26 cellular contexts compared by ENCODE assay signal in genomic region chr11:65532388-65533064, GRCh38. TPM values are rescaled to one million over a fixed set of nuclear protein-coding genes. Genes with fewer than 3 reads are reported as not detected.
DNase-seq lines count a peak whose midpoint lies in the region; ATAC-seq, FAIRE-seq and TF ChIP-seq lines count a peak whose summit lies in the region.
"Had no signal": no experiment of that assay in that cellular context is flagged by ENCODE, and none has a peak within 500 bp of the region (broad histone marks: within the 10 kb centered on the region; RNA-seq: fewer than 3 reads in every experiment).

No MANE protein-coding gene starts in this region.

- CTCF ChIA-PET in GM12878 (lab: Yijun Ruan, JAX) = interaction anchor here (2.7 kb wide), 1 partner anchor 8 kb away, joined by 16 read pairs; no protein-coding TSS in a partner anchor

- no peak overlapping the region for H3K4me2 ChIP-seq in GM12878 (ENCODE audit: control insufficient read depth, insufficient read depth)

- POLR2A ChIA-PET in GM12878 (lab: Charles Lee) = interaction anchor here (0.7 kb wide), 1 partner anchor 327 kb away, joined by 5 read pairs; no protein-coding TSS in a partner anchor

- H3K9ac ChIP-seq in GM12878 (ENCODE audit: control insufficient read depth, insufficient read depth, low read length) (no peak overlapping the region), liver (ENCODE audit: low read depth in 1 of 2, low read length in 2 of 2) (no peak overlapping the region)

- H3K4me1 ChIP-seq in GM12878 (ENCODE audit: control insufficient read depth, insufficient read depth, low read length) = no peaks in the 10 kb centered on the region
- H3K4me1 ChIP-seq in liver (ENCODE audit: control insufficient read depth in 4 of 4, insufficient read depth in 4 of 4, low read length in 3 of 4) = peaks cover 12 to 47% (median 39%) of the 10 kb centered on the region in 4 donors
- no peaks in the 10 kb centered on the region for H3K4me1 ChIP-seq in sigmoid colon
- H3K4me1 ChIP-seq: BE2C had no signal

- TF ChIP-seq CTCF in GM12878 (IDR thresholded peaks at IDR 0.05 in 2 of 3, conservative IDR thresholded peaks at IDR 0.05 in 1 of 3; ENCODE audit: control insufficient read depth in 2 of 3, extremely low read depth in 1 of 3, insufficient read depth in 1 of 3, low read depth in 3 of 3, low read length in 3 of 3) (no peak), liver (IDR thresholded peaks at IDR 0.05; ENCODE audit: low read depth, low read length, missing input control) (no peak), sigmoid colon (IDR thresholded peaks at IDR 0.05) (no peak)

- no peaks in the 10 kb centered on the region for H3K79me2 ChIP-seq in GM12878 (ENCODE audit: control insufficient read depth, insufficient read depth, low read length)

- no peak for DNase-seq in HTR-8/SVneo (ENCODE audit: insufficient read length, low spot score)
- DNase-seq in GM12878 (ENCODE audit: low read depth, low spot score) = no peak
- DNase-seq in sigmoid colon = peak; percentile 69
- DNase-seq in NCI-H1694 treated with DMSO at 0.1 percent for 48 hours (lab: John Stamatoyannopoulos, UW) = no peak
- DNase-seq: ACHN; BE2C; CD8-positive, alpha-beta memory T cell; DMS 273 treated with DMSO at 0.1 percent for 48 hours; DMS79; EL; GDM1; KG1; MG63; NCI-H1105 treated with DMSO at 0.1 percent for 48 hours; NCI-H146; NCI-H2029; NCI-H2227 treated with DMSO at 0.1 percent for 48 hours; NCI-H526 treated with DMSO at 0.1 percent for 48 hours; SHP77 treated with DMSO at 0.1 percent for 48 hours had no signal

- RAD21 ChIA-PET in GM12878 (lab: Charles Lee; ENCODE audit: unreplicated experiment) = no interaction called here

- peak; percentile 76 for FAIRE-seq in HTR-8/SVneo (lab: Jason Lieb, UNC)
- FAIRE-seq in GM12878 (lab: Jason Lieb, UNC) = no peak
- FAIRE-seq: GM12891, GM19239 had no signal

- H3K4me3 ChIP-seq in GM12878 = no peak overlapping the region
- H3K4me3 ChIP-seq in liver (ENCODE audit: low read depth in 1 of 3, low read length in 3 of 3) = no peak overlapping the region
- H3K4me3 ChIP-seq in sigmoid colon = no peak overlapping the region
- H3K4me3 ChIP-seq: MG63 had no signal

- SMC1A ChIA-PET in GM12878 (lab: Charles Lee; ENCODE audit: uncharacterized antibody, unreplicated experiment) = interaction anchor here (0.6 kb wide), 1 partner anchor 152 kb away, joined by 3 read pairs; no protein-coding TSS in a partner anchor

- WGBS in GM12878 (ENCODE audit: insufficient coverage, insufficient replicate concordance, low lambda C conversion rate, missing lambda C conversion rate) = 91% methylated on average over 14 of the region's 15 CpGs
- WGBS in liver = 76% methylated on average over 15 of the region's 15 CpGs
- 91% methylated on average over 15 of the region's 15 CpGs for WGBS in sigmoid colon, 2 donors

- no peaks in the 10 kb centered on the region for H3K9me3 ChIP-seq in GM12878 (replicated peaks; ENCODE audit: control insufficient read depth, insufficient read depth, low read length)
- no peaks in the 10 kb centered on the region for H3K9me3 ChIP-seq in liver (ENCODE audit: control insufficient read depth in 4 of 4, low read length in 3 of 4)
- no peaks in the 10 kb centered on the region for H3K9me3 ChIP-seq in sigmoid colon
- H3K9me3 ChIP-seq: BE2C, MG63 had no signal

- H3K27ac ChIP-seq in GM12878 (ENCODE audit: control insufficient read depth, insufficient read depth) = no peak overlapping the region
- no peak overlapping the region for H3K27ac ChIP-seq in liver (ENCODE audit: low read depth in 1 of 2, low read length in 2 of 2)
- H3K27ac ChIP-seq in sigmoid colon = peak overlapping the region in 1 of 4 donors; percentile 45

- 0 out of 2 replicates have a peak, but pooled peaks have one; percentile 49 for TF ChIP-seq POLR2A in GM12878 (IDR thresholded peaks at IDR 0.05; ENCODE audit: low read depth, low read length)
- TF ChIP-seq POLR2A in sigmoid colon (IDR thresholded peaks at IDR 0.05) = no peak

- ATAC-seq in GM12878 (no peak), GM21515 (IDR thresholded peaks at IDR 0.05; ENCODE audit: unreplicated experiment) (no peak), HG02884 (IDR thresholded peaks at IDR 0.05; ENCODE audit: unreplicated experiment) (no peak)
- ATAC-seq: HCT116, Panc1 had no signal

- intact Hi-C loops in GM12878 (cut with micrococcal nuclease; ENCODE audit: unreplicated experiment) = no loop called here
- intact Hi-C loops in sigmoid colon (cut with DNase I) = no loop called here

- no peaks in the 10 kb centered on the region for H3K27me3 ChIP-seq in GM12878 (replicated peaks in 1 of 2; ENCODE audit: control insufficient read depth in 2 of 2, insufficient read depth in 2 of 2, low read length in 1 of 2)
- H3K27me3 ChIP-seq in liver (ENCODE audit: control insufficient read depth in 4 of 4, insufficient read depth in 4 of 4, low read length in 3 of 4) = no peaks in the 10 kb centered on the region
- no peaks in the 10 kb centered on the region for H3K27me3 ChIP-seq in sigmoid colon
- H3K27me3 ChIP-seq: BE2C, MG63 had no signal

- no peak overlapping the region for H2AFZ ChIP-seq in GM12878 (ENCODE audit: control insufficient read depth, low read depth, low read length)

- no peaks in the 10 kb centered on the region for H4K20me1 ChIP-seq in GM12878 (ENCODE audit: control insufficient read depth, insufficient read depth)

- H3K36me3 ChIP-seq in GM12878 (ENCODE audit: control insufficient read depth in 2 of 2, insufficient read depth in 2 of 2, low read length in 1 of 2) = peaks cover 11 to 29% of the 10 kb centered on the region in 2 experiments
- H3K36me3 ChIP-seq in liver (ENCODE audit: control insufficient read depth in 4 of 4, insufficient read depth in 3 of 4, low read depth in 1 of 4, low read length in 3 of 4) = peaks cover 8 to 45% (median 23%) of the 10 kb centered on the region in 4 donors
- peaks cover 33 to 96% (median 46%) of the 10 kb centered on the region in 4 donors for H3K36me3 ChIP-seq in sigmoid colon
- H3K36me3 ChIP-seq: BE2C had no signal

- TF ChIP-seq RAD21 in GM12878 (IDR thresholded peaks at IDR 0.05; ENCODE audit: insufficient read depth, low read depth, low read length) = no peak
- TF ChIP-seq RAD21 in liver (IDR thresholded peaks at IDR 0.05) = peak in 1 of 2 donors; percentile 12

- no peak for TF ChIP-seq EP300 in GM12878 (IDR thresholded peaks at IDR 0.05; ENCODE audit: borderline replicate concordance in 1 of 2, control insufficient read depth in 1 of 2, low read depth in 2 of 2, low read length in 2 of 2)
- no peak for TF ChIP-seq EP300 in sigmoid colon (IDR thresholded peaks at IDR 0.05)

- BruUV-seq in GM12878 (replicated peaks; lab: Mats Ljungman, UMichigan) = no TSS peak

- in situ Hi-C loops in GM12878 (cut with MboI) = no loop called here

RNA-seq across cellular contexts. Expression of gene SCYL1, which starts 7.6 kb away (rescaled TPM):
- 28.9 and 34.4 TPM in 2 replicates for total RNA-seq in GM12878 (2013; cell fraction: nucleolus; rRNA removed)
- total RNA-seq in GM12878 (2014; rRNA removed) = 75.1 and 82.7 TPM in 2 replicates
- total RNA-seq in GM12878 (2014; rRNA removed; fragmentation: Illumina TruSeq; extraction: Trizol) = 25.9 and 29.3 TPM in 2 replicates
- total RNA-seq in GM12878 (2021) = 66.7 and 67.8 TPM in 2 replicates
- 16.4 TPM for polyA plus RNA-seq in GM12878 (2011; ENCODE audit: low read depth)
- 17.8 and 43.1 TPM in 2 replicates for polyA plus RNA-seq in GM12878 (2011; rRNA removed)
- polyA plus RNA-seq in GM12878 (2011; cell fraction: cytosol; rRNA removed) = 88.7 and 112 TPM in 2 replicates
- 114 and 150 TPM in 2 replicates for polyA plus RNA-seq in GM12878 (2011; cell fraction: nucleus; rRNA removed)
- polyA plus RNA-seq in GM12878 (2012) = 35.1 and 36.8 TPM in 2 replicates
- polyA plus RNA-seq in GM12878 (2014; fragmentation: Illumina TruSeq; extraction: Trizol) = 6.9 and 32.5 TPM in 2 replicates
- 1 to 10 TPM in 1 of 2 experiments, under 1 TPM in 1; 0.80 to 6.3 TPM for polyA plus RNA-seq in GM12878 (2014; fragmentation: Nextera tagmentation; extraction: Ambion mirVana)
- 68.0 and 74.6 TPM in 2 replicates for polyA plus RNA-seq in GM12878 (2014; rRNA removed)
- 10 to 100 TPM; 59.2 to 65.4 TPM for polyA plus RNA-seq in GM12878 (2016; fragmentation: Nextera tagmentation; extraction: Ambion mirVana)
- polyA minus RNA-seq in GM12878 (2011; rRNA and poly(A)+ RNA removed) = 43.5 and 70.6 TPM in 2 replicates
- polyA minus RNA-seq in GM12878 (2011; cell fraction: cytosol; rRNA and poly(A)+ RNA removed) = 23.4 and 34.6 TPM in 2 replicates
- 16.7 and 26.3 TPM in 2 replicates for polyA minus RNA-seq in GM12878 (2011; cell fraction: nucleus; rRNA and poly(A)+ RNA removed)
- total RNA-seq in liver = 10 to 100 TPM; 33.7 to 59.5 TPM
- polyA plus RNA-seq in liver = 10 to 100 TPM; 45.6 to 62.0 TPM
- total RNA-seq in sigmoid colon = 100 to 1,000 TPM in 1 of 4 donors, 10 to 100 TPM in 3; 67.1 to 100 (median 77.7) TPM
- polyA plus RNA-seq in sigmoid colon = 10 to 100 TPM; 57.3 to 66.1 (median 61.7) TPM

RNA-seq across cellular contexts. Expression of gene LTBP3, which starts 25.6 kb away (rescaled TPM):
- total RNA-seq in GM12878 (2013; cell fraction: nucleolus; rRNA removed) = 8.6 and 11.6 TPM in 2 replicates
- 8.5 and 9.0 TPM in 2 replicates for total RNA-seq in GM12878 (2014; rRNA removed)
- total RNA-seq in GM12878 (2014; rRNA removed; fragmentation: Illumina TruSeq; extraction: Trizol) = 1.2 and 2.2 TPM in 2 replicates
- 8.0 and 9.0 TPM in 2 replicates for total RNA-seq in GM12878 (2021)
- 12.8 TPM for polyA plus RNA-seq in GM12878 (2011; ENCODE audit: low read depth)
- 3.1 and 7.0 TPM in 2 replicates for polyA plus RNA-seq in GM12878 (2011; rRNA removed)
- 14.4 and 24.0 TPM in 2 replicates for polyA plus RNA-seq in GM12878 (2011; cell fraction: cytosol; rRNA removed)
- 47.3 and 52.7 TPM in 2 replicates for polyA plus RNA-seq in GM12878 (2011; cell fraction: nucleus; rRNA removed)
- 15.6 and 16.4 TPM in 2 replicates for polyA plus RNA-seq in GM12878 (2012)
- polyA plus RNA-seq in GM12878 (2014; fragmentation: Illumina TruSeq; extraction: Trizol) = 1.00 and 2.3 TPM in 2 replicates
- not detected for polyA plus RNA-seq in GM12878 (2014; fragmentation: Nextera tagmentation; extraction: Ambion mirVana)
- polyA plus RNA-seq in GM12878 (2014; rRNA removed) = 12.2 and 14.7 TPM in 2 replicates
- polyA plus RNA-seq in GM12878 (2016; fragmentation: Nextera tagmentation; extraction: Ambion mirVana) = 1 to 10 TPM; 4.0 to 5.5 TPM
- 3.8 and 4.7 TPM in 2 replicates for polyA minus RNA-seq in GM12878 (2011; rRNA and poly(A)+ RNA removed)
- polyA minus RNA-seq in GM12878 (2011; cell fraction: cytosol; rRNA and poly(A)+ RNA removed) = 5.6 and 6.7 TPM in 2 replicates
- polyA minus RNA-seq in GM12878 (2011; cell fraction: nucleus; rRNA and poly(A)+ RNA removed) = 6.6 and 12.8 TPM in 2 replicates
- total RNA-seq in liver = 10 to 100 TPM; 16.0 to 17.9 TPM
- polyA plus RNA-seq in liver = 10 to 100 TPM in 1 of 2 donors, 1 to 10 TPM in 1; 8.8 to 46.2 TPM
- total RNA-seq in sigmoid colon = 100 to 1,000 TPM in 2 of 4 donors, 10 to 100 TPM in 2; 79.6 to 268 (median 117) TPM
- polyA plus RNA-seq in sigmoid colon = 10 to 100 TPM in 1 of 3 donors, 1 to 10 TPM in 2; 3.9 to 34.0 (median 9.6) TPM

RNA-seq across cellular contexts. Expression of gene MALAT1, which starts 33.7 kb away (rescaled TPM):
- total RNA-seq in GM12878 (2013; cell fraction: nucleolus; rRNA removed) = 43,172 and 44,148 TPM in 2 replicates
- 1,917 and 1,986 TPM in 2 replicates for total RNA-seq in GM12878 (2014; rRNA removed)
- 2,052 and 2,660 TPM in 2 replicates for total RNA-seq in GM12878 (2014; rRNA removed; fragmentation: Illumina TruSeq; extraction: Trizol)
- total RNA-seq in GM12878 (2021) = 3,939 and 4,883 TPM in 2 replicates
- 704 TPM for polyA plus RNA-seq in GM12878 (2011; ENCODE audit: low read depth)
- 659 and 901 TPM in 2 replicates for polyA plus RNA-seq in GM12878 (2011; rRNA removed)
- polyA plus RNA-seq in GM12878 (2011; cell fraction: cytosol; rRNA removed) = 216 and 352 TPM in 2 replicates
- polyA plus RNA-seq in GM12878 (2011; cell fraction: nucleus; rRNA removed) = 4,041 and 4,062 TPM in 2 replicates
- polyA plus RNA-seq in GM12878 (2012) = 1,013 and 3,952 TPM in 2 replicates
- 448 and 686 TPM in 2 replicates for polyA plus RNA-seq in GM12878 (2014; fragmentation: Illumina TruSeq; extraction: Trizol)
- polyA plus RNA-seq in GM12878 (2014; fragmentation: Nextera tagmentation; extraction: Ambion mirVana) = 1,000 to 10,000 TPM; 1,593 to 8,160 TPM
- 1,421 and 1,643 TPM in 2 replicates for polyA plus RNA-seq in GM12878 (2014; rRNA removed)
- 1,000 to 10,000 TPM; 6,201 to 6,497 TPM for polyA plus RNA-seq in GM12878 (2016; fragmentation: Nextera tagmentation; extraction: Ambion mirVana)
- polyA minus RNA-seq in GM12878 (2011; rRNA and poly(A)+ RNA removed) = 2,928 and 3,606 TPM in 2 replicates
- 1,627 and 2,358 TPM in 2 replicates for polyA minus RNA-seq in GM12878 (2011; cell fraction: cytosol; rRNA and poly(A)+ RNA removed)
- polyA minus RNA-seq in GM12878 (2011; cell fraction: nucleus; rRNA and poly(A)+ RNA removed) = 12,181 and 12,309 TPM in 2 replicates
- 1,000 to 10,000 TPM; 3,688 to 8,306 TPM for total RNA-seq in liver
- polyA plus RNA-seq in liver = 1,000 to 10,000 TPM in 1 of 2 donors, 10 to 100 TPM in 1; 11.9 to 3,868 TPM
- over 10,000 TPM; 10,511 to 32,672 (median 12,130) TPM for total RNA-seq in sigmoid colon
- polyA plus RNA-seq in sigmoid colon = 1,000 to 10,000 TPM in 1 of 3 donors, 100 to 1,000 TPM in 1, 1 to 10 TPM in 1; 6.6 to 1,968 (median 374) TPM

RNA-seq across cellular contexts. Expression of gene ZNRD2, which starts 37.8 kb away (rescaled TPM):
- 31.8 and 42.8 TPM in 2 replicates for total RNA-seq in GM12878 (2013; cell fraction: nucleolus; rRNA removed)
- total RNA-seq in GM12878 (2014; rRNA removed) = 71.3 and 77.0 TPM in 2 replicates
- total RNA-seq in GM12878 (2014; rRNA removed; fragmentation: Illumina TruSeq; extraction: Trizol) = 20.0 and 24.8 TPM in 2 replicates
- total RNA-seq in GM12878 (2021) = 62.0 and 63.3 TPM in 2 replicates
- 35.6 TPM for polyA plus RNA-seq in GM12878 (2011; ENCODE audit: low read depth)
- 13.4 and 32.2 TPM in 2 replicates for polyA plus RNA-seq in GM12878 (2011; rRNA removed)
- polyA plus RNA-seq in GM12878 (2011; cell fraction: cytosol; rRNA removed) = 60.6 and 85.4 TPM in 2 replicates
- polyA plus RNA-seq in GM12878 (2011; cell fraction: nucleus; rRNA removed) = 70.4 and 75.4 TPM in 2 replicates
- 43.7 and 53.4 TPM in 2 replicates for polyA plus RNA-seq in GM12878 (2012)
- 1.2 and 7.9 TPM in 2 replicates for polyA plus RNA-seq in GM12878 (2014; fragmentation: Illumina TruSeq; extraction: Trizol)
- 10 to 100 TPM; 14.8 to 48.7 TPM for polyA plus RNA-seq in GM12878 (2014; fragmentation: Nextera tagmentation; extraction: Ambion mirVana)
- 74.8 and 79.0 TPM in 2 replicates for polyA plus RNA-seq in GM12878 (2014; rRNA removed)
- polyA plus RNA-seq in GM12878 (2016; fragmentation: Nextera tagmentation; extraction: Ambion mirVana) = 100 to 1,000 TPM; 107 to 111 TPM
- 5.0 and 12.2 TPM in 2 replicates for polyA minus RNA-seq in GM12878 (2011; rRNA and poly(A)+ RNA removed)
- 5.8 and 6.9 TPM in 2 replicates for polyA minus RNA-seq in GM12878 (2011; cell fraction: cytosol; rRNA and poly(A)+ RNA removed)
- 32.3 and 48.6 TPM in 2 replicates for polyA minus RNA-seq in GM12878 (2011; cell fraction: nucleus; rRNA and poly(A)+ RNA removed)
- total RNA-seq in liver = 10 to 100 TPM; 18.2 to 22.7 TPM
- polyA plus RNA-seq in liver = 10 to 100 TPM; 33.3 to 39.5 TPM
- total RNA-seq in sigmoid colon = 10 to 100 TPM; 24.9 to 61.0 (median 58.5) TPM
- polyA plus RNA-seq in sigmoid colon = 10 to 100 TPM; 30.7 to 52.6 (median 36.6) TPM

RNA-seq across cellular contexts. Expression of gene FAM89B, which starts 39.8 kb away (rescaled TPM):
- 6.1 and 7.8 TPM in 2 replicates for total RNA-seq in GM12878 (2013; cell fraction: nucleolus; rRNA removed)
- 26.2 and 32.0 TPM in 2 replicates for total RNA-seq in GM12878 (2014; rRNA removed)
- 7.2 and 10.4 TPM in 2 replicates for total RNA-seq in GM12878 (2014; rRNA removed; fragmentation: Illumina TruSeq; extraction: Trizol)
- total RNA-seq in GM12878 (2021) = 28.5 and 29.6 TPM in 2 replicates
- polyA plus RNA-seq in GM12878 (2011; ENCODE audit: low read depth) = 4.4 TPM
- 3.6 and 8.0 TPM in 2 replicates for polyA plus RNA-seq in GM12878 (2011; rRNA removed)
- 16.4 and 28.8 TPM in 2 replicates for polyA plus RNA-seq in GM12878 (2011; cell fraction: cytosol; rRNA removed)
- 29.2 and 30.4 TPM in 2 replicates for polyA plus RNA-seq in GM12878 (2011; cell fraction: nucleus; rRNA removed)
- polyA plus RNA-seq in GM12878 (2012) = 11.8 and 13.3 TPM in 2 replicates
- 0.74 and 9.1 TPM in 2 replicates for polyA plus RNA-seq in GM12878 (2014; fragmentation: Illumina TruSeq; extraction: Trizol)
- 1 to 10 TPM in 1 of 2 experiments, under 1 TPM in 1; 0.34 to 2.2 TPM for polyA plus RNA-seq in GM12878 (2014; fragmentation: Nextera tagmentation; extraction: Ambion mirVana)
- polyA plus RNA-seq in GM12878 (2014; rRNA removed) = 36.7 and 50.7 TPM in 2 replicates
- 10 to 100 TPM in 1 of 2 experiments, 1 to 10 TPM in 1; 2.8 to 26.6 TPM for polyA plus RNA-seq in GM12878 (2016; fragmentation: Nextera tagmentation; extraction: Ambion mirVana)
- polyA minus RNA-seq in GM12878 (2011; rRNA and poly(A)+ RNA removed) = 4.4 and 9.6 TPM in 2 replicates
- polyA minus RNA-seq in GM12878 (2011; cell fraction: cytosol; rRNA and poly(A)+ RNA removed) = 4.0 and 5.7 TPM in 2 replicates
- polyA minus RNA-seq in GM12878 (2011; cell fraction: nucleus; rRNA and poly(A)+ RNA removed) = 16.1 and 24.5 TPM in 2 replicates
- total RNA-seq in liver = 10 to 100 TPM in 1 of 2 donors, 1 to 10 TPM in 1; 4.7 to 16.7 TPM
- 10 to 100 TPM in 1 of 2 donors, 1 to 10 TPM in 1; 7.7 to 11.4 TPM for polyA plus RNA-seq in liver
- 10 to 100 TPM; 61.2 to 96.7 (median 91.6) TPM for total RNA-seq in sigmoid colon
- polyA plus RNA-seq in sigmoid colon = 10 to 100 TPM; 34.0 to 63.3 (median 38.4) TPM

Comparison
In these comparisons a context has a peak if more than half of its experiments do, and no peak if none do; other contexts are left out.
1. RNA of gene LTBP3, which starts 25.6 kb away (total RNA-seq): 79.6 to 268 TPM in sigmoid colon; 16.0 to 17.9 TPM in liver and 1.2 to 11.6 TPM in GM12878; every median in the first group is over 4 times any median in the second.